8 cellular contexts compared by ENCODE assay signal in the genomic region with DNA sequence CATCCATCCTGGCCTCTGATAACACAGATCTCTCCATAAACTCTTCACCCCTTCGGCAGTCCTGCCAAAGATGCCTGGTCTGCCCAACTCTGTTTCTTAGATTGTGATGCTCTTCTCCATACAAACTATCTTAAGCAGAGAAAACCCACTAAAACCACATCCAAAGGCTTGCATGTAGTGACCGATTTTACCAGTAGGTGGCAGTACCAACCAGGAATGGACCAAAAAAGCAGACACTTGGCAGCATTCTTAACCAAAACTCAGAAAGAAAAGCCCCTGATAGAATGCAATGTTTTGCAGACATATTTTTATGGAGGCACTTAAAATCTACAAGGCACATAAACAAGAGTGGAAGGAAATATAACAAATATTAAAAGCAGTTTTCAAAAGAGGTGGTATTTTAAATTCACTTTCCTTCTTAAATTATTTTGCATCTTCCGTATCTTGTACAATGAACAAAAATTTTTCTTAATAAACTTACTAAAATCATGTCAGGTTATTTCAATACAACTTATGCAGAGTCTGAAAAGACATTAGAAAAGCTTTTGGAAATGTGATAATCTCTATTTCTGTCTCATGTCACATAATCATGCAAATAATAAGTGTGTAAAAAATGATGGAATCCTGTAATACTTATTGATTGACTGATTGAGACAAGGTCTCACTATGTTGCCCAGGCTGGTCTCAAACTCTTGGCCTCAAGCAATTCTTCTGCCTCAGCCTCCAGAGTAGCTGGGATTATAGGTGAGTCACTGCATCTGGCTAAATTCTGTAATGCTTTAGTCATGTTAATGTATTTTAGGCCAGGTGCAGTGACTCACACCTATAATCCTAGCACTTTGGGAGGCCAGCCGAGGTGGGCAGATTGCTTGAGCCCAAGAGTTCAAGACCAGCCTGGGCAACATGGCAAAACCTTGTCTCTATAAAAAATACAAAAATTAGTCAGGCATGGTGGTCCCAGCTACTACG. TPM values are rescaled to one million over a fixed set of nuclear protein-coding genes. Genes with fewer than 3 reads are reported as not detected.
DNase-seq lines count a peak whose midpoint lies in the region; ATAC-seq, FAIRE-seq and TF ChIP-seq lines count a peak whose summit lies in the region.

No MANE protein-coding gene starts in this region.

- no peak overlapping the region for H2AK5ac ChIP-seq in H1 (ENCODE audit: low read depth, low read length)

- no peak overlapping the region for H3K18ac ChIP-seq in H1 (ENCODE audit: extremely low read depth, low read length)

- intact Hi-C loops in mucosa of descending colon (cut with DNase I, micrococcal nuclease): loop anchor here in 1 of 2 donors (5.0 kb wide), 1 partner anchor 93 kb away; no protein-coding TSS in a partner anchor

- CTCF ChIA-PET in AG04449 (lab: Yijun Ruan, JAX) (interaction anchor here (0.6 to 5.3 kb wide), 35 partner anchors 8 to 182 kb away, joined by 3 to 81 read pairs (median 5); a partner anchor contains a TSS), H1 (lab: Charles Lee; ENCODE audit: partially characterized antibody) (interaction anchor here (0.6 to 15.4 kb wide), 31 partner anchors 10 to 380 kb away, joined by 3 to 195 read pairs (median 5); a partner anchor contains a TSS)

- no peak overlapping the region for H2BK12ac ChIP-seq in H1 (ENCODE audit: low read depth, low read length)

- H3K14ac ChIP-seq in H1 (ENCODE audit: insufficient read length): no peak overlapping the region

- no peak overlapping the region for H3K23ac ChIP-seq in H1 (ENCODE audit: insufficient read length)

- H3K23me2 ChIP-seq in H1 (ENCODE audit: low read depth, low read length): no peaks in the 10 kb centered on the region

- no peak overlapping the region for H3K9ac ChIP-seq in H1 (replicated peaks in 1 of 4; ENCODE audit: extremely low read depth in 1 of 4, low read depth in 3 of 4, low read length in 3 of 4)

- peak; percentile 28 for FAIRE-seq in H1 (lab: Jason Lieb, UNC)

- peak; percentile 71 for TF ChIP-seq CTCF in AG04449 (IDR thresholded peaks at IDR 0.05; ENCODE audit: insufficient read depth, low read length, missing control alignments)
- TF ChIP-seq CTCF in H1 (IDR thresholded peaks at IDR 0.05; ENCODE audit: control extremely low read depth in 1 of 3, insufficient read depth in 1 of 3, low read depth in 1 of 3, low read length in 3 of 3): peak in 2 of 3 experiments; percentile 84 to 85; a peak in 3 of 4 replicates
- peak; percentile 66 for TF ChIP-seq CTCF in mucosa of descending colon (IDR thresholded peaks at IDR 0.05)

- 64% methylated on average over 5 of the region's 5 CpGs; no CpG with 5 or more reads in 1 of the 2 experiments for WGBS in H1 (ENCODE audit: extremely low coverage in 1 of 2, insufficient coverage in 1 of 2, insufficient read length in 1 of 2, insufficient replicate concordance in 2 of 2, low coverage in 1 of 2, low lambda C conversion rate in 2 of 2, missing lambda C conversion rate in 1 of 2), 2 experiments

- H3K27ac ChIP-seq in H1 (ENCODE audit: low read depth, low read length): no peak overlapping the region

- H4K8ac ChIP-seq in H1 (ENCODE audit: extremely low read depth, insufficient read depth, low read length): no peak overlapping the region

- H2BK15ac ChIP-seq in H1 (ENCODE audit: low read length): no peak overlapping the region

- no peak overlapping the region for H2BK120ac ChIP-seq in H1 (replicated peaks; ENCODE audit: low read depth, low read length)

- H3K4me2 ChIP-seq in H1 (ENCODE audit: insufficient read depth in 1 of 2, low read depth in 2 of 2, low read length in 2 of 2): no peak overlapping the region

- TF ChIP-seq RAD21 in H1 (IDR thresholded peaks at IDR 0.05 in 1 of 2, conservative IDR thresholded peaks at IDR 0.05 in 1 of 2; ENCODE audit: low read depth in 2 of 2, low read length in 2 of 2): peak; percentile 82 to 88

- H4K5ac ChIP-seq in H1 (ENCODE audit: insufficient read length, low read depth, low read length): no peak overlapping the region

- H3K4me3 ChIP-seq in AG04449 (ENCODE audit: low read depth, low read length): no peak overlapping the region
- no peak overlapping the region for H3K4me3 ChIP-seq in H1 (ENCODE audit: extremely low read depth in 1 of 4, insufficient read depth in 2 of 4, low read depth in 3 of 4, low read length in 4 of 4)
- H3K4me3 ChIP-seq in mucosa of descending colon: no peak overlapping the region

- no peaks in the 10 kb centered on the region for H3K27me3 ChIP-seq in H1 (replicated peaks in 1 of 4; ENCODE audit: control insufficient read depth in 3 of 4, extremely low read depth in 1 of 4, insufficient read depth in 3 of 4, low read length in 3 of 4)

- no peak overlapping the region for H2BK20ac ChIP-seq in H1 (ENCODE audit: low read length)

- no peaks in the 10 kb centered on the region for H3K9me3 ChIP-seq in H1 (ENCODE audit: insufficient read depth in 2 of 2, low read depth in 1 of 2, low read length in 1 of 2)
- H3K9me3 ChIP-seq in mucosa of descending colon: no peaks in the 10 kb centered on the region

- H2AFZ ChIP-seq in H1 (ENCODE audit: low read length): no peak overlapping the region

- DNase-seq in AG04449 (ENCODE audit: low read depth, low spot score): no peak
- DNase-seq in NCI-H774 (lab: John Stamatoyannopoulos, UW): peak; percentile 34
- peak; percentile 89 for DNase-seq in activated CD8-positive, alpha-beta memory T cell treated with anti-CD3 and anti-CD28 coated beads for 24 hours
- DNase-seq in H1 (ENCODE audit: low read depth in 1 of 2, low spot score in 2 of 2): peak in 1 of 2 experiments; percentile 91
- DNase-seq in mucosa of descending colon: peak in 1 of 3 donors; percentile 89
- DNase-seq in stimulated activated CD8-positive, alpha-beta memory T cell treated with anti-CD3 and anti-CD28 coated beads, Interleukin-7, amount 100 ng/mL, for 4 hours (ENCODE audit: low read depth in 2 of 2): peak; percentile 32 to 60
- DNase-seq in NCI-H187 treated with DMSO at 0.1 percent for 48 hours (lab: John Stamatoyannopoulos, UW): no peak

- TF ChIP-seq POLR2A in H1 (IDR thresholded peaks at IDR 0.05; ENCODE audit: control extremely low read depth in 1 of 2, low read depth in 2 of 2, low read length in 2 of 2): no peak

- H3K4ac ChIP-seq in H1 (replicated peaks; ENCODE audit: insufficient read length, low read depth, low read length): no peak overlapping the region

- H4K91ac ChIP-seq in H1 (replicated peaks; ENCODE audit: insufficient read length, low read length): no peak overlapping the region

- H3K56ac ChIP-seq in H1 (replicated peaks; ENCODE audit: insufficient read length, low read depth, low read length): no peak overlapping the region

- no peaks in the 10 kb centered on the region for H3K79me1 ChIP-seq in H1 (ENCODE audit: low read depth, low read length)

- H3K4me1 ChIP-seq in H1 (replicated peaks in 1 of 4; ENCODE audit: control insufficient read depth in 3 of 4, insufficient read depth in 4 of 4, low read length in 3 of 4) (no peaks in the 10 kb centered on the region), mucosa of descending colon (ENCODE audit: low read depth) (no peaks in the 10 kb centered on the region)

- H4K20me1 ChIP-seq in H1 (replicated peaks in 1 of 2; ENCODE audit: control insufficient read depth in 1 of 2, insufficient read depth in 2 of 2, low read length in 2 of 2): peaks cover 0 to 2% of the 10 kb centered on the region in 2 experiments

- H2BK5ac ChIP-seq in H1 (ENCODE audit: low read depth, low read length): no peak overlapping the region

- ATAC-seq in GM18502 (IDR thresholded peaks at IDR 0.05; ENCODE audit: poor library complexity, unreplicated experiment) (peak; percentile 47), mucosa of descending colon (peak; percentile 75)

- POLR2A ChIA-PET in AG04449 (lab: Yijun Ruan, JAX) (no interaction called here), H1 (lab: Charles Lee; ENCODE audit: partially characterized antibody) (no interaction called here)

- no peak for TF ChIP-seq EP300 in H1 (IDR thresholded peaks at IDR 0.05; ENCODE audit: borderline replicate concordance in 1 of 2, low read depth in 2 of 2, low read length in 2 of 2)

- H3K36me3 ChIP-seq in H1 (ENCODE audit: control insufficient read depth in 2 of 4, insufficient read depth in 4 of 4, low read length in 3 of 4): no peaks in the 10 kb centered on the region; a peak in 1 of 8 replicates
- no peaks in the 10 kb centered on the region for H3K36me3 ChIP-seq in mucosa of descending colon (ENCODE audit: low read depth)

- no peaks in the 10 kb centered on the region for H3K79me2 ChIP-seq in H1 (ENCODE audit: control insufficient read depth in 1 of 2, insufficient read depth in 2 of 2, low read length in 2 of 2)

TF ChIP-seq in H1, 55 proteins besides CTCF, POLR2A, EP300 and RAD21:
- TF ChIP-seq TCF12 (IDR thresholded peaks at IDR 0.05; ENCODE audit: low read depth, low read length) (0 out of 2 replicates have a peak, but pooled peaks have one; percentile 44), JUND (IDR thresholded peaks at IDR 0.05; ENCODE audit: low read length) (peak; percentile 82)
- TF ChIP-seq, protein P1, sequence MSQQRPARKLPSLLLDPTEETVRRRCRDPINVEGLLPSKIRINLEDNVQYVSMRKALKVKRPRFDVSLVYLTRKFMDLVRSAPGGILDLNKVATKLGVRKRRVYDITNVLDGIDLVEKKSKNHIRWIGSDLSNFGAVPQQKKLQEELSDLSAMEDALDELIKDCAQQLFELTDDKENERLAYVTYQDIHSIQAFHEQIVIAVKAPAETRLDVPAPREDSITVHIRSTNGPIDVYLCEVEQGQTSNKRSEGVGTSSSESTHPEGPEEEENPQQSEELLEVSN (IDR thresholded peaks at IDR 0.05): no peak

RNA-seq across cellular contexts. Expression of a gene that starts 29.4 kb away (rescaled TPM):
- 20.0 TPM in 2 replicates for total RNA-seq in H1 (2021; fragmentation: NEBNext Ultra II Directional; extraction: Animal tissue kit (Norgen Biotek cat#: 25700))
- polyA plus RNA-seq in H1 (2011; rRNA removed): 10.8 and 11.0 TPM in 2 replicates
- polyA plus RNA-seq in H1 (2011; cell fraction: cytosol; rRNA removed): 12.8 TPM
- polyA plus RNA-seq in H1 (2011; cell fraction: nucleus; rRNA removed): 12.1 TPM
- 10.4 to 13.8 TPM (median 11.3 TPM) in 4 replicates for polyA plus RNA-seq in H1 (2012, experiment 1 of 2)
- 2.4 TPM for polyA plus RNA-seq in H1 (2012, experiment 2 of 2)
- 13.3 TPM for polyA plus RNA-seq in H1 (2013, experiment 1 of 2)
- polyA plus RNA-seq in H1 (2013, experiment 2 of 2): 15.4 TPM
- polyA minus RNA-seq in H1 (2011; rRNA and poly(A)+ RNA removed): 21.4 and 22.7 TPM in 2 replicates
- polyA minus RNA-seq in H1 (2011; cell fraction: cytosol; rRNA and poly(A)+ RNA removed): 13.1 TPM
- 11.2 TPM for polyA minus RNA-seq in H1 (2011; cell fraction: nucleus; rRNA and poly(A)+ RNA removed)
- 10 to 100 TPM; 16.2 to 27.2 (median 26.1) TPM for total RNA-seq in mucosa of descending colon

Comparison
In these comparisons a context has a peak if more than half of its experiments do, and no peak if none do; other contexts are left out.
1. DNase-seq: peak in NCI-H774 (single experiment), activated CD8-positive, alpha-beta memory T cell treated with anti-CD3 and anti-CD28 coated beads for 24 hours (single experiment) and stimulated activated CD8-positive, alpha-beta memory T cell treated with anti-CD3 and anti-CD28 coated beads, Interleukin-7, amount 100 ng/mL, for 4 hours (2 of 2); none in AG04449 (single experiment) and NCI-H187 treated with DMSO at 0.1 percent for 48 hours (single experiment).
2. Peak in every context shown above with its lines, with median percentiles within 50 percentile points of each other: CTCF ChIP-seq.